Comparison of ENCODE assay signal across 1 cellular context in the genomic region with DNA sequence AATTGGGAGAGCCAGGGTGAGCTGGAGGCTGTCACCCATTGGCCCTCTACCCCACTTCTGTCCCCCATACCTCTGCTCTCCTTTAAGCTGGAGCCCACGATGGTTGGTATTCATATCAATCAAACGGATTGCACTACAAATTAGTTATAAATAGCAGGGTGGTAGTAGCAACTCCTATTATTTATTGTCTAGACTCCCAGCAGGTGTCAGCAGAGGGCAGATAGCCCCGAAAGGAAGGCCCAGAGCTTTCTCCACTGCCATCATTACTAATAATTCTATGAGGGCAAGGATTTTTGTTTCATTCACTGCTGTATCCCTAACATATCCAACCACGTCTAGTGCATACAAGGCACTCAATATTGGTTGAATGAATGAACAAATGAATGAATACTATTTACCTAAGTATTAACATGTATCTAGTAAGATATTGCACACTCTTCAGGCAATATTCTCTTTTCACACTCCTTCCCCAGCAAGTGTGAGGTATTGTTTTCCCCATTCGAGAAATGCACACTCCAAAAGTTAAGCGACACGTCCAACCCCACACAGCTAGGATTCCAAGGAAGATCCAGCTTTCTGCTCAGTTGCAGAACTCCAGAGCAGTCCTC.
TF ChIP-seq lines count a peak whose summit lies in the region.

No MANE protein-coding gene starts in this region.

TF ChIP-seq in endothelial cell of umbilical vein, 7 proteins besides CTCF, POLR2A, EP300 and RAD21:
- TF ChIP-seq JUN (IDR thresholded peaks at IDR 0.05; ENCODE audit: borderline replicate concordance, insufficient read depth, insufficient read length, low read depth) (no peak), POLR2AphosphoS5 (IDR thresholded peaks at IDR 0.05; ENCODE audit: insufficient read depth, low read depth, low read length) (no peak), FOS (IDR thresholded peaks at IDR 0.05; ENCODE audit: borderline replicate concordance, insufficient read depth, low read length) (no peak), GATA2 (IDR thresholded peaks at IDR 0.05; ENCODE audit: insufficient read depth, insufficient read length, low read depth, low read length) (no peak), EZH2 (IDR thresholded peaks at IDR 0.05; ENCODE audit: borderline replicate concordance, low read depth, low read length, severe bottlenecking) (no peak), MYC (IDR thresholded peaks at IDR 0.05; ENCODE audit: low read depth, low read length) (no peak)
- TF ChIP-seq, protein P1, sequence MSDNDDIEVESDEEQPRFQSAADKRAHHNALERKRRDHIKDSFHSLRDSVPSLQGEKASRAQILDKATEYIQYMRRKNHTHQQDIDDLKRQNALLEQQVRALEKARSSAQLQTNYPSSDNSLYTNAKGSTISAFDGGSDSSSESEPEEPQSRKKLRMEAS (IDR thresholded peaks at IDR 0.05; ENCODE audit: insufficient read depth, insufficient read length) = no peak
